2 cellular contexts compared by ENCODE assay signal in the genomic region with DNA sequence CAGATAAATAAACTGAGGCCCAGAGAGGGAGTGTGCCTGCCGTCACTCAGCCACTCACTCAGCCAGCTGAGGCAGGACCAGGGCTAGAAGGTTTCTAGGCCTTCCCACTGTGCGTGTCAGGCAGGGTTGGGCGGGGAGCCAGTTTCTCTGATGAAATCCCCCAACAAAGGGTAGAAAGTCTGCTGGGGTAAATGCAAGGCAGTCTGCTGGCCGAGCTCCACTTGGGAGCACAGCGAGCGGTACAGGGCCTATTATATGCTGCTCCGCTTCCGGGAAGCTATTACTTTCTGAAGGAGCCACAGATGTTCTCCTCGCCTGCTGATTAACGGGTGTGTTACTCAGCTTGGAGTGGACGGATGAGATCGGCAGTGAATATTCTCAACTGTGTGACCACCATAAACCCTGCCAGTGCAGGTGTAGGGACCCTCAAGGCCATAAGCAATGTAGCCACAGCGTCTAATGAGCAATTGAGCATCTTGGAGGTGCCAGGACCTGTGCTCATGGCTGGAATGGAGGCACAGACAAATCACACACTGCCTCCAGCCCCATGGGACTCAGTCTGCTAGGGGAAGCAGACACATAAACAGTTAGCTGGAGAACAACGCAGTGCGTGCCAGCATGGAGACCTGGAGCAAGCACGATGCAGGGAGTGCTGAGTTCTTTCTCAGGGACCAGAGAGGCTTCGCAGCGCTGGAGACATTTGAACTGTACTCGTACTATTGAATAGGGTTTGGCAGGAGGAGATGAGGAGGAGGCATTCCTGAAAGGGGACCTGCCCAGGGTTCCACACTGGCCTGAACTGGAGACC.
TF ChIP-seq lines count a peak whose summit lies in the region.

No MANE protein-coding gene starts in this region.

TF ChIP-seq in K562, 482 proteins besides CTCF, POLR2A, EP300 and RAD21:
- TF ChIP-seq, protein P1, sequence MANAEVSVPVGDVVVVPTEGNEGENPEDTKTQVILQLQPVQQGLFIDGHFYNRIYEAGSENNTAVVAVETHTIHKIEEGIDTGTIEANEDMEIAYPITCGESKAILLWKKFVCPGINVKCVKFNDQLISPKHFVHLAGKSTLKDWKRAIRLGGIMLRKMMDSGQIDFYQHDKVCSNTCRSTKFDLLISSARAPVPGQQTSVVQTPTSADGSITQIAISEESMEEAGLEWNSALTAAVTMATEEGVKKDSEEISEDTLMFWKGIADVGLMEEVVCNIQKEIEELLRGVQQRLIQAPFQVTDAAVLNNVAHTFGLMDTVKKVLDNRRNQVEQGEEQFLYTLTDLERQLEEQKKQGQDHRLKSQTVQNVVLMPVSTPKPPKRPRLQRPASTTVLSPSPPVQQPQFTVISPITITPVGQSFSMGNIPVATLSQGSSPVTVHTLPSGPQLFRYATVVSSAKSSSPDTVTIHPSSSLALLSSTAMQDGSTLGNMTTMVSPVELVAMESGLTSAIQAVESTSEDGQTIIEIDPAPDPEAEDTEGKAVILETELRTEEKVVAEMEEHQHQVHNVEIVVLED (CRISPR knock-in tag; IDR thresholded peaks at IDR 0.05) = no peak
- TF ChIP-seq U2AF2 (optimal IDR thresholded peaks at IDR 0.05; ENCODE audit: low read depth, low read length) = no peak

TF ChIP-seq in liver, 16 proteins besides CTCF, POLR2A, EP300 and RAD21 (continued from another document):
- no peak for TF ChIP-seq REST (IDR thresholded peaks at IDR 0.05)
- peak in 1 of 2 donors; percentile 33 for TF ChIP-seq HNF4A (conservative IDR thresholded peaks at IDR 0.05)
